In genomic region chr1:14606632-14607031, GRCh38 we compare ENCODE assay signal across 12 cellular contexts. TPM values are rescaled to one million over a fixed set of nuclear protein-coding genes. Genes with fewer than 3 reads are reported as not detected.
DNase-seq lines count a peak whose midpoint lies in the region; ATAC-seq, FAIRE-seq and TF ChIP-seq lines count a peak whose summit lies in the region.
"Had no signal": no experiment of that assay in that cellular context is flagged by ENCODE, and none has a peak within 500 bp of the region (broad histone marks: within the 10 kb centered on the region; RNA-seq: fewer than 3 reads in every experiment).

No MANE protein-coding gene starts in this region.

- H4K20me1 ChIP-seq in GM12878 (ENCODE audit: control insufficient read depth, insufficient read depth), result no peaks in the 10 kb centered on the region

- peaks cover 3% of the 10 kb centered on the region for H3K27me3 Mint-ChIP-seq in nephron progenitor cell (ENCODE audit: low read depth, poor library complexity)

- H3K9me3 ChIP-seq in GM12878 (replicated peaks; ENCODE audit: control insufficient read depth, insufficient read depth, low read length), result no peaks in the 10 kb centered on the region
- H3K9me3 ChIP-seq in trophoblast cell (ENCODE audit: insufficient read depth, low read depth, low read length), result no peaks in the 10 kb centered on the region

- no peak overlapping the region for H4K91ac ChIP-seq in trophoblast cell (ENCODE audit: low read depth, low read length)

- SMC1A ChIA-PET in GM12878 (lab: Charles Lee; ENCODE audit: uncharacterized antibody, unreplicated experiment), result interaction anchor here (1.6 kb wide), 1 partner anchor 10 kb away, joined by 6 read pairs; no protein-coding TSS in a partner anchor

- H3K23ac ChIP-seq in trophoblast cell (ENCODE audit: low read length), result no peak overlapping the region

- H3K4ac ChIP-seq in trophoblast cell (ENCODE audit: low read depth, low read length), result no peak overlapping the region

- H3K79me1 ChIP-seq in trophoblast cell (ENCODE audit: low read length), result no peaks in the 10 kb centered on the region

- H3K18ac ChIP-seq in trophoblast cell (ENCODE audit: low read length), result no peak overlapping the region

- peak; percentile 7 for TF ChIP-seq CTCF in D721Med (IDR thresholded peaks at IDR 0.05; ENCODE audit: insufficient read depth, missing control alignments)
- peak; percentile 32 to 62 (median 48); a peak in 5 of 6 replicates for TF ChIP-seq CTCF in GM12878 (IDR thresholded peaks at IDR 0.05 in 2 of 3, conservative IDR thresholded peaks at IDR 0.05 in 1 of 3; ENCODE audit: control insufficient read depth in 2 of 3, extremely low read depth in 1 of 3, insufficient read depth in 1 of 3, low read depth in 3 of 3, low read length in 3 of 3)
- peak; percentile 44 for TF ChIP-seq CTCF in nephron progenitor cell (IDR thresholded peaks at IDR 0.05)

- FAIRE-seq in D721Med (lab: Jason Lieb, UNC) (no peak), GM12878 (lab: Jason Lieb, UNC) (no peak)

- H3K4me3 ChIP-seq in GM12878 (no peak overlapping the region), trophoblast cell (ENCODE audit: low read depth, low read length) (no peak overlapping the region)

- peak; percentile 70 for TF ChIP-seq RAD21 in GM12878 (IDR thresholded peaks at IDR 0.05; ENCODE audit: insufficient read depth, low read depth, low read length)

- H4K12ac ChIP-seq in trophoblast cell (ENCODE audit: low read depth, low read length), result no peak overlapping the region

- H3K4me3 Mint-ChIP-seq in nephron progenitor cell, result no peak overlapping the region
- H3K4me3 Mint-ChIP-seq: activated T-helper 1 cell treated with anti-CD3 and anti-CD28 coated beads, Interleukin-12 subunit alpha, Interleukin-12 subunit beta, Interleukin-2, Interleukin-4 antibody, amounts not matched to agents 30 ng/mL and 10 ng/mL and 1 ng/mL, durations not matched to agents 14 hours and 24 hours and 36 hours; CD8-positive, alpha-beta memory T cell; central memory CD8-positive, alpha-beta T cell had no signal

- no peak overlapping the region for H2BK5ac ChIP-seq in trophoblast cell (ENCODE audit: low read depth, low read length, poor library complexity)

- no peak overlapping the region for H2AK5ac ChIP-seq in trophoblast cell (ENCODE audit: low read length)

- DNase-seq in D721Med (ENCODE audit: insufficient read length, low spot score) (no peak), KBM-7 (peak; percentile 22), GM12878 (ENCODE audit: low read depth, low spot score) (no peak), nephron progenitor cell (no peak), DMS114 treated with DMSO at 0.1 percent for 48 hours (lab: John Stamatoyannopoulos, UW; ENCODE audit: unreplicated experiment) (no peak), trophoblast cell (no peak), kidney glomerular epithelial cell (lab: John Stamatoyannopoulos, UW) (no peak)
- DNase-seq: activated CD4-positive, CD25-positive, alpha-beta regulatory T cell treated with anti-CD3 and anti-CD28 coated beads, Interleukin-2, amount 50 U/mL, for 72 hours; CD8-positive, alpha-beta memory T cell had no signal

- no peaks in the 10 kb centered on the region for H3K4me1 ChIP-seq in GM12878 (ENCODE audit: control insufficient read depth, insufficient read depth, low read length)
- H3K4me1 ChIP-seq in trophoblast cell (ENCODE audit: control insufficient read depth in 1 of 2, insufficient read depth in 2 of 2, low read length in 2 of 2), result peaks cover 0 to 2% of the 10 kb centered on the region in 2 experiments

- no peak overlapping the region for H4K8ac ChIP-seq in trophoblast cell (ENCODE audit: low read depth, low read length)

- H2BK12ac ChIP-seq in trophoblast cell (ENCODE audit: low read length), result no peak overlapping the region

- H2AFZ ChIP-seq in GM12878 (ENCODE audit: control insufficient read depth, low read depth, low read length) (no peak overlapping the region), trophoblast cell (ENCODE audit: insufficient read depth, low read length, poor library complexity) (no peak overlapping the region)

- H3K14ac ChIP-seq in trophoblast cell (ENCODE audit: low read length), result no peak overlapping the region

- intact Hi-C loops in GM12878 (cut with micrococcal nuclease; ENCODE audit: unreplicated experiment), result loop anchor here (1.0 to 10.0 kb wide), 5 partner anchors 244 to 494 kb away; no protein-coding TSS in a partner anchor

- BruUV-seq in GM12878 (replicated peaks; lab: Mats Ljungman, UMichigan), result no TSS peak

- in situ Hi-C loops in KBM-7 (cut with MboI; ENCODE audit: low pct_unique_long_range_greater_than_20kb, low sequenced_read_pairs), result no loop called here
- in situ Hi-C loops in GM12878 (cut with MboI), result no loop called here

- H3K4me1 Mint-ChIP-seq in nephron progenitor cell, result peaks cover 61% of the 10 kb centered on the region
- H3K4me1 Mint-ChIP-seq: CD8-positive, alpha-beta memory T cell; central memory CD8-positive, alpha-beta T cell had no signal

- TF ChIP-seq POLR2A in GM12878 (IDR thresholded peaks at IDR 0.05; ENCODE audit: low read depth, low read length), result no peak

- TF ChIP-seq EP300 in GM12878 (IDR thresholded peaks at IDR 0.05; ENCODE audit: borderline replicate concordance in 1 of 2, control insufficient read depth in 1 of 2, low read depth in 2 of 2, low read length in 2 of 2), result no peak

- no peak overlapping the region for H3K27ac Mint-ChIP-seq in nephron progenitor cell
- H3K27ac Mint-ChIP-seq: activated T-helper 1 cell treated with anti-CD3 and anti-CD28 coated beads, Interleukin-12 subunit alpha, Interleukin-12 subunit beta, Interleukin-2, Interleukin-4 antibody, amounts not matched to agents 30 ng/mL and 10 ng/mL and 1 ng/mL, durations not matched to agents 14 hours and 24 hours and 36 hours; CD8-positive, alpha-beta memory T cell had no signal

- H3K4me2 ChIP-seq in GM12878 (ENCODE audit: control insufficient read depth, insufficient read depth) (no peak overlapping the region), trophoblast cell (ENCODE audit: low read length) (no peak overlapping the region)

- H3K9ac ChIP-seq in GM12878 (ENCODE audit: control insufficient read depth, insufficient read depth, low read length) (no peak overlapping the region), trophoblast cell (ENCODE audit: low read length) (no peak overlapping the region)

- ATAC-seq in GM12878, result peak; percentile 38; the same call in 1 of the 3 replicates
- no peak for ATAC-seq in GM19324 (IDR thresholded peaks at IDR 0.05; ENCODE audit: low FRiP score, unreplicated experiment)

- H3K27ac ChIP-seq in GM12878 (ENCODE audit: control insufficient read depth, insufficient read depth), result no peak overlapping the region
- no peak overlapping the region for H3K27ac ChIP-seq in trophoblast cell (ENCODE audit: low read depth, low read length)

- H3K9me3 Mint-ChIP-seq in nephron progenitor cell, result peaks cover 4% of the 10 kb centered on the region
- H3K9me3 Mint-ChIP-seq: activated T-helper 1 cell treated with anti-CD3 and anti-CD28 coated beads, Interleukin-12 subunit alpha, Interleukin-12 subunit beta, Interleukin-2, Interleukin-4 antibody, amounts not matched to agents 30 ng/mL and 10 ng/mL and 1 ng/mL, durations not matched to agents 14 hours and 24 hours and 36 hours; CD8-positive, alpha-beta memory T cell; central memory CD8-positive, alpha-beta T cell had no signal

- no peaks in the 10 kb centered on the region for H3K79me2 ChIP-seq in GM12878 (ENCODE audit: control insufficient read depth, insufficient read depth, low read length)
- H3K79me2 ChIP-seq in trophoblast cell (ENCODE audit: control insufficient read depth, insufficient read depth, low read length, poor library complexity), result no peaks in the 10 kb centered on the region

- H3K27me3 ChIP-seq in GM12878 (replicated peaks in 1 of 2; ENCODE audit: control insufficient read depth in 2 of 2, insufficient read depth in 2 of 2, low read length in 1 of 2) (no peaks in the 10 kb centered on the region), trophoblast cell (ENCODE audit: insufficient read depth, low read length) (no peaks in the 10 kb centered on the region)

- RAD21 ChIA-PET in GM12878 (lab: Charles Lee; ENCODE audit: unreplicated experiment), result interaction anchor here (0.6 to 2.3 kb wide), 7 partner anchors 9 to 421 kb away, joined by 3 to 6 read pairs (median 3); no protein-coding TSS in a partner anchor

- 0% methylated on average over 1 of the region's 1 CpG for WGBS in GM12878 (ENCODE audit: insufficient coverage, insufficient replicate concordance, low lambda C conversion rate, missing lambda C conversion rate)
- no CpG with 5 or more reads among the region's 1 CpG for WGBS in trophoblast cell (ENCODE audit: extremely low coverage, insufficient coverage, insufficient read length)

- H2BK120ac ChIP-seq in trophoblast cell (ENCODE audit: insufficient read depth, low read length, poor library complexity), result no peak overlapping the region

- POLR2A ChIA-PET in GM12878 (lab: Charles Lee), result no interaction called here

- H3K36me3 ChIP-seq in GM12878 (ENCODE audit: control insufficient read depth in 2 of 2, insufficient read depth in 2 of 2, low read length in 1 of 2), result no peaks in the 10 kb centered on the region
- no peaks in the 10 kb centered on the region for H3K36me3 ChIP-seq in trophoblast cell (ENCODE audit: control insufficient read depth in 1 of 2, insufficient read depth in 2 of 2, low read length in 2 of 2)

- peaks cover 35% of the 10 kb centered on the region for H3K36me3 Mint-ChIP-seq in nephron progenitor cell (ENCODE audit: low read depth)
- H3K36me3 Mint-ChIP-seq: CD8-positive, alpha-beta memory T cell had no signal

- CTCF ChIA-PET in GM12878 (lab: Yijun Ruan, JAX), result interaction anchor here (0.7 to 2.5 kb wide), 8 partner anchors 8 to 421 kb away, joined by 3 to 12 read pairs (median 4); partner anchors contain the start of gene KAZN

TF ChIP-seq in GM12878, 131 proteins besides CTCF, POLR2A, EP300 and RAD21 (continues in another document):
- peak; percentile 54; the same call in 1 of the 2 replicates for TF ChIP-seq SMC3 (IDR thresholded peaks at IDR 0.05; ENCODE audit: borderline replicate concordance, low read length)

RNA-seq across cellular contexts. Expression of gene KAZN, which starts 8.1 kb away (rescaled TPM):
- 35.2 and 39.6 TPM in 2 replicates for total RNA-seq in GM12878 (2013; cell fraction: nucleolus; rRNA removed)
- total RNA-seq in GM12878 (2014; rRNA removed) (1.0 and 1.3 TPM in 2 replicates), GM12878 (2014; rRNA removed; fragmentation: Illumina TruSeq; extraction: Trizol) (0.72 and 0.74 TPM in 2 replicates), GM12878 (2021) (4.0 and 4.7 TPM in 2 replicates)
- polyA plus RNA-seq in GM12878 (2011; ENCODE audit: low read depth), result 0.28 TPM
- polyA plus RNA-seq in GM12878 (2011; rRNA removed) (1.4 and 2.1 TPM in 2 replicates), GM12878 (2014; fragmentation: Illumina TruSeq; extraction: Trizol) (1.9 TPM in 2 replicates), GM12878 (2014; fragmentation: Nextera tagmentation; extraction: Ambion mirVana) (under 1 TPM; 0.77 to 0.95 TPM), GM12878 (2014; rRNA removed) (1.4 and 2.0 TPM in 2 replicates), GM12878 (2016; fragmentation: Nextera tagmentation; extraction: Ambion mirVana) (1 to 10 TPM in 1 of 2 experiments, under 1 TPM in 1; 1.00 to 1.3 TPM)
- polyA plus RNA-seq in GM12878 (2011; cell fraction: cytosol; rRNA removed), result 2.0 and 2.1 TPM in 2 replicates
- polyA plus RNA-seq in GM12878 (2011; cell fraction: nucleus; rRNA removed), result 5.6 and 5.9 TPM in 2 replicates
- polyA plus RNA-seq in GM12878 (2012), result 0.42 and 0.59 TPM in 2 replicates
- 1.2 and 1.8 TPM in 2 replicates for polyA minus RNA-seq in GM12878 (2011; rRNA and poly(A)+ RNA removed)
- 1.1 and 2.3 TPM in 2 replicates for polyA minus RNA-seq in GM12878 (2011; cell fraction: cytosol; rRNA and poly(A)+ RNA removed)
- polyA minus RNA-seq in GM12878 (2011; cell fraction: nucleus; rRNA and poly(A)+ RNA removed), result 1.8 and 3.4 TPM in 2 replicates
- polyA plus RNA-seq in trophoblast cell (2013), result 25.4 and 25.6 TPM in 2 replicates
